9 cellular contexts compared by ENCODE assay signal in the genomic region with DNA sequence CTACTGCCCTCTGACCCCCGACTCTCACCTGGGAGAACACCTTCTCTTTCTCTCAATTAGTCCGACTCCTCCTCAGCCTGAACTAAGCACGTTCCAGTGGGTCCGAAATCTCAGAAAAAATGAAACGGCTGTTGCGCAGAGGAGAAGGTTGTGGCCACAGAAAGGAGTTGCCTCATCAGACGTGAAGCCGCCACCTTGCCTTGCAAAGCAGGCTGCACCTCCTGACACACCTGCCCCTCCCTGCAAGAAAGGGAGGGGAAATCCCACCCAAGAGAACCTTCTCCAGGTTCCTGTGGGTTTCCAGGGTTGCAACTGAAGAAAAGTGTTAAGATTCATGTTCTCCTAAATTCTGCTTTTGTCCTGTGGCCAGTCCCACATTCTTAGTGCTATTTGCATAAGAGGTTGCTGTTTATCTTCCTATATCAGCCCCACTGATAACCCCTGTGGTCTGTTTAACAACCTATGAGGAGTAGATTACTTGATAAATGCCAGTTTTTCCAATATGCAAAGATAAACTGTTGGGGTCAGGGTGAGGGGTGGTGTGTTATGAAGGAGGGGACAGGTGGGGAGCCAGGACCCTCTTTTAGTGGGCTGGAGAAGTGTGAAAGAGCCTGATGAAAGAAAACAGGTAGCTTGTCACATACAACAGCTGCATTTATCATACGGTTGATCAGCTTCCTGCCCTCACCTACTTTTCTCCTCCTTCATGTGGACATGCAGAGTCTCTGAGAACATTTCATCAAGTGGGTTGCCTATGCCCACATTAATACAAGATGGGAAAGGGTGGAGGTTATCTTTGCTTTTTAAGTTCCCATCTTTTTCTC. TPM values are rescaled to one million over a fixed set of nuclear protein-coding genes. Genes with fewer than 3 reads are reported as not detected.
DNase-seq lines count a peak whose midpoint lies in the region; ATAC-seq and TF ChIP-seq lines count a peak whose summit lies in the region.
"Had no signal": no experiment of that assay in that cellular context is flagged by ENCODE, and none has a peak within 500 bp of the region (broad histone marks: within the 10 kb centered on the region; RNA-seq: fewer than 3 reads in every experiment).

No MANE protein-coding gene starts in this region.

- peak overlapping the region; percentile 6 to 75 (median 73) for H3K27ac Mint-ChIP-seq in CD4-positive, CD25-positive, alpha-beta regulatory T cell
- H3K27ac Mint-ChIP-seq in activated T-helper 2 cell treated with anti-CD3 and anti-CD28 coated beads, Interferon-gamma antibody, Interleukin-2, Interleukin-4, amounts not matched to agents 10 μg/mL and 5 μg/mL and 100 μg/mL, durations not matched to agents 14 hours and 24 hours and 36 hours = peak overlapping the region; percentile 30
- H3K27ac Mint-ChIP-seq in naive thymus-derived CD8-positive, alpha-beta T cell = peak overlapping the region; percentile 53 to 92 (median 80)
- H3K27ac Mint-ChIP-seq in glutamatergic neuron (ENCODE audit: unreplicated experiment) (no peak overlapping the region), chondrocyte (ENCODE audit: unreplicated experiment) (no peak overlapping the region)

- peak in 1 of 3 donors; percentile 39 for DNase-seq in CD4-positive, CD25-positive, alpha-beta regulatory T cell
- DNase-seq in LNCaP clone FGC (ENCODE audit: low read depth) = no peak
- no peak for DNase-seq in activated T-helper 2 cell treated with anti-CD3 and anti-CD28 coated beads, Interferon-gamma antibody, Interleukin-2, Interleukin-4, amounts not matched to agents 10 μg/mL and 5 μg/mL and 100 μg/mL, durations not matched to agents 14 hours and 24 hours and 36 hours (ENCODE audit: low spot score)
- DNase-seq in naive thymus-derived CD8-positive, alpha-beta T cell = peak in 7 of 10 donors; percentile 22 to 35 (median 26)
- DNase-seq in globus pallidus (ENCODE audit: low spot score) = no peak
- no peak for DNase-seq in glutamatergic neuron
- DNase-seq in chondrocyte (ENCODE audit: low spot score) = no peak
- DNase-seq: MG63 had no signal

- H3K4me1 ChIP-seq in CD4-positive, CD25-positive, alpha-beta regulatory T cell (ENCODE audit: control insufficient read depth, insufficient read depth, low read length, poor library complexity, severe bottlenecking) = peaks cover 29% of the 10 kb centered on the region

- peak overlapping the region; percentile 14 to 75 (median 62) for H3K4me3 Mint-ChIP-seq in CD4-positive, CD25-positive, alpha-beta regulatory T cell
- peak overlapping the region; percentile 32 for H3K4me3 Mint-ChIP-seq in activated T-helper 2 cell treated with anti-CD3 and anti-CD28 coated beads, Interferon-gamma antibody, Interleukin-2, Interleukin-4, amounts not matched to agents 10 μg/mL and 5 μg/mL and 100 μg/mL, durations not matched to agents 14 hours and 24 hours and 36 hours (ENCODE audit: low read depth)
- peak overlapping the region; percentile 55 to 92 (median 74) for H3K4me3 Mint-ChIP-seq in naive thymus-derived CD8-positive, alpha-beta T cell
- H3K4me3 Mint-ChIP-seq in glutamatergic neuron (ENCODE audit: unreplicated experiment) = no peak overlapping the region
- no peak overlapping the region for H3K4me3 Mint-ChIP-seq in chondrocyte (ENCODE audit: unreplicated experiment)

- H3K9me3 ChIP-seq in CD4-positive, CD25-positive, alpha-beta regulatory T cell (ENCODE audit: control insufficient read depth in 2 of 2, low read length in 2 of 2) = no peaks in the 10 kb centered on the region
- H3K9me3 ChIP-seq: MG63 had no signal

- H3K27ac ChIP-seq in CD4-positive, CD25-positive, alpha-beta regulatory T cell (ENCODE audit: insufficient read depth, low read length, poor library complexity, severe bottlenecking) = peak overlapping the region; percentile 28

- peaks cover 11 to 70% (median 49%) of the 10 kb centered on the region in 4 donors for H3K4me1 Mint-ChIP-seq in CD4-positive, CD25-positive, alpha-beta regulatory T cell
- peaks cover 69% of the 10 kb centered on the region for H3K4me1 Mint-ChIP-seq in activated T-helper 2 cell treated with anti-CD3 and anti-CD28 coated beads, Interferon-gamma antibody, Interleukin-2, Interleukin-4, amounts not matched to agents 10 μg/mL and 5 μg/mL and 100 μg/mL, durations not matched to agents 14 hours and 24 hours and 36 hours (ENCODE audit: low read depth)
- peaks cover 47 to 91% (median 72%) of the 10 kb centered on the region in 4 donors for H3K4me1 Mint-ChIP-seq in naive thymus-derived CD8-positive, alpha-beta T cell
- H3K4me1 Mint-ChIP-seq in glutamatergic neuron (ENCODE audit: low read depth, unreplicated experiment) = peaks cover 20% of the 10 kb centered on the region
- H3K4me1 Mint-ChIP-seq in chondrocyte (ENCODE audit: low read depth) = peaks cover 74% of the 10 kb centered on the region

- H3K27me3 Mint-ChIP-seq in CD4-positive, CD25-positive, alpha-beta regulatory T cell = no peaks in the 10 kb centered on the region
- H3K27me3 Mint-ChIP-seq in activated T-helper 2 cell treated with anti-CD3 and anti-CD28 coated beads, Interferon-gamma antibody, Interleukin-2, Interleukin-4, amounts not matched to agents 10 μg/mL and 5 μg/mL and 100 μg/mL, durations not matched to agents 14 hours and 24 hours and 36 hours (ENCODE audit: low read depth) = peaks cover 23% of the 10 kb centered on the region
- peaks cover 0 to 5% (median 2%) of the 10 kb centered on the region in 5 donors for H3K27me3 Mint-ChIP-seq in naive thymus-derived CD8-positive, alpha-beta T cell
- H3K27me3 Mint-ChIP-seq in glutamatergic neuron (ENCODE audit: unreplicated experiment) (no peaks in the 10 kb centered on the region), chondrocyte (ENCODE audit: low read depth) (peaks cover 15% of the 10 kb centered on the region)

- peaks cover 4% of the 10 kb centered on the region for H3K27me3 ChIP-seq in CD4-positive, CD25-positive, alpha-beta regulatory T cell (ENCODE audit: control insufficient read depth, insufficient read depth, low read length)

- H3K36me3 ChIP-seq in CD4-positive, CD25-positive, alpha-beta regulatory T cell (ENCODE audit: control insufficient read depth, insufficient read depth, low read length) = no peaks in the 10 kb centered on the region
- H3K36me3 ChIP-seq: MG63 had no signal

- H3K9me3 Mint-ChIP-seq in CD4-positive, CD25-positive, alpha-beta regulatory T cell = peaks cover 0 to 1% (median 0%) of the 10 kb centered on the region in 7 donors
- H3K9me3 Mint-ChIP-seq in activated T-helper 2 cell treated with anti-CD3 and anti-CD28 coated beads, Interferon-gamma antibody, Interleukin-2, Interleukin-4, amounts not matched to agents 10 μg/mL and 5 μg/mL and 100 μg/mL, durations not matched to agents 14 hours and 24 hours and 36 hours = no peaks in the 10 kb centered on the region
- H3K9me3 Mint-ChIP-seq in naive thymus-derived CD8-positive, alpha-beta T cell = peaks cover 0 to 1% (median 0%) of the 10 kb centered on the region in 9 donors
- H3K9me3 Mint-ChIP-seq in glutamatergic neuron (ENCODE audit: unreplicated experiment) (peaks cover 3% of the 10 kb centered on the region), chondrocyte (ENCODE audit: low read depth) (no peaks in the 10 kb centered on the region)

- H3K36me3 Mint-ChIP-seq in CD4-positive, CD25-positive, alpha-beta regulatory T cell = no peaks in the 10 kb centered on the region
- peaks cover 2% of the 10 kb centered on the region for H3K36me3 Mint-ChIP-seq in activated T-helper 2 cell treated with anti-CD3 and anti-CD28 coated beads, Interferon-gamma antibody, Interleukin-2, Interleukin-4, amounts not matched to agents 10 μg/mL and 5 μg/mL and 100 μg/mL, durations not matched to agents 14 hours and 24 hours and 36 hours (ENCODE audit: low read depth)
- no peaks in the 10 kb centered on the region for H3K36me3 Mint-ChIP-seq in naive thymus-derived CD8-positive, alpha-beta T cell
- H3K36me3 Mint-ChIP-seq in glutamatergic neuron (ENCODE audit: unreplicated experiment) (no peaks in the 10 kb centered on the region), chondrocyte (ENCODE audit: low read depth) (peaks cover 24% of the 10 kb centered on the region)

- POLR2A ChIA-PET in naive thymus-derived CD8-positive, alpha-beta T cell (lab: Charles Lee) = interaction anchor here (0.6 to 1.3 kb wide), 3 partner anchors 19 to 106 kb away, joined by 3 to 4 read pairs (median 3); a partner anchor contains a TSS

- intact Hi-C loops in activated T-helper 2 cell treated with anti-CD3 and anti-CD28 coated beads, Interferon-gamma antibody, Interleukin-2, Interleukin-4, amounts not matched to agents 10 μg/mL and 5 μg/mL and 100 μg/mL, durations not matched to agents 14 hours and 24 hours and 36 hours (cut with micrococcal nuclease) = no loop called here

- ATAC-seq in CD4-positive, CD25-positive, alpha-beta regulatory T cell (ENCODE audit: low read depth in 2 of 2) = peak in 1 of 2 donors; percentile 25
- peak; percentile 41 to 67 for ATAC-seq in naive thymus-derived CD8-positive, alpha-beta T cell
- ATAC-seq in HG02973 (IDR thresholded peaks at IDR 0.05; ENCODE audit: unreplicated experiment) = no peak

- H3K4me3 ChIP-seq in CD4-positive, CD25-positive, alpha-beta regulatory T cell (ENCODE audit: low read depth, low read length) = peak overlapping the region; percentile 50
- H3K4me3 ChIP-seq in LNCaP clone FGC (ENCODE audit: low read depth, low read length) = peak overlapping the region; percentile 25; the same call in 1 of the 2 replicates
- H3K4me3 ChIP-seq: MG63 had no signal

- TF ChIP-seq CTCF in LNCaP clone FGC (IDR thresholded peaks at IDR 0.05; ENCODE audit: control insufficient read depth, extremely low read depth, insufficient read depth) (no peak), glutamatergic neuron (IDR thresholded peaks at IDR 0.05; ENCODE audit: partially characterized antibody, unreplicated experiment) (no peak), chondrocyte (IDR thresholded peaks at IDR 0.05) (no peak)

RNA-seq across cellular contexts. Expression of a gene that starts 18.2 kb away (rescaled TPM):
- 8.5 TPM for total RNA-seq in CD4-positive, CD25-positive, alpha-beta regulatory T cell
- 10 to 100 TPM in 2 of 4 donors, 1 to 10 TPM in 2; 2.9 to 28.1 (median 8.9) TPM for polyA plus RNA-seq in CD4-positive, CD25-positive, alpha-beta regulatory T cell
- total RNA-seq in activated T-helper 2 cell treated with anti-CD3 and anti-CD28 coated beads, Interferon-gamma antibody, Interleukin-2, Interleukin-4, amounts not matched to agents 10 μg/mL and 5 μg/mL and 100 μg/mL, durations not matched to agents 14 hours and 24 hours and 36 hours = 2.8 and 2.9 TPM in 2 replicates
- total RNA-seq in naive thymus-derived CD8-positive, alpha-beta T cell = 1 to 10 TPM; 1.3 to 2.5 TPM
- 1 to 10 TPM in 2 of 3 donors, under 1 TPM in 1; 0.21 to 7.5 (median 4.4) TPM for polyA plus RNA-seq in naive thymus-derived CD8-positive, alpha-beta T cell
- 9.0 TPM for total RNA-seq in glutamatergic neuron (ENCODE audit: unreplicated experiment)
- 18.5 to 22.0 TPM (median 21.9 TPM) in 3 replicates for total RNA-seq in chondrocyte

Comparison
In these comparisons a context has a peak if more than half of its experiments do, and no peak if none do; other contexts are left out.
1. DNase-seq: peak in naive thymus-derived CD8-positive, alpha-beta T cell (7 of 10); none in LNCaP clone FGC (single experiment), activated T-helper 2 cell treated with anti-CD3 and anti-CD28 coated beads, Interferon-gamma antibody, Interleukin-2, Interleukin-4, amounts not matched to agents 10 μg/mL and 5 μg/mL and 100 μg/mL, durations not matched to agents 14 hours and 24 hours and 36 hours (single experiment), globus pallidus (single experiment), glutamatergic neuron (single experiment) and chondrocyte (single experiment).
2. H3K27ac Mint-ChIP-seq: peak in CD4-positive, CD25-positive, alpha-beta regulatory T cell (3 of 3), activated T-helper 2 cell treated with anti-CD3 and anti-CD28 coated beads, Interferon-gamma antibody, Interleukin-2, Interleukin-4, amounts not matched to agents 10 μg/mL and 5 μg/mL and 100 μg/mL, durations not matched to agents 14 hours and 24 hours and 36 hours (single experiment) and naive thymus-derived CD8-positive, alpha-beta T cell (10 of 10); none in glutamatergic neuron (single experiment) and chondrocyte (single experiment).
3. H3K4me3 Mint-ChIP-seq: peak in CD4-positive, CD25-positive, alpha-beta regulatory T cell (4 of 4), activated T-helper 2 cell treated with anti-CD3 and anti-CD28 coated beads, Interferon-gamma antibody, Interleukin-2, Interleukin-4, amounts not matched to agents 10 μg/mL and 5 μg/mL and 100 μg/mL, durations not matched to agents 14 hours and 24 hours and 36 hours (single experiment) and naive thymus-derived CD8-positive, alpha-beta T cell (10 of 10); none in glutamatergic neuron (single experiment) and chondrocyte (single experiment).